28 cellular contexts compared by ENCODE assay signal in genomic region chr9:101706929-101707328, GRCh38. TPM values are rescaled to one million over a fixed set of nuclear protein-coding genes. Genes with fewer than 3 reads are reported as not detected.
"Had no signal": no experiment of that assay in that cellular context is flagged by ENCODE, and none has a peak within 500 bp of the region (broad histone marks: within the 10 kb centered on the region; RNA-seq: fewer than 3 reads in every experiment).

No MANE protein-coding gene starts in this region.

- H3K27ac ChIP-seq: brain microvascular endothelial cell, cardiac muscle cell, PC-9, VCaP had no signal

- ATAC-seq: activated T-helper 17 cell treated with anti-CD3 and anti-CD28 coated beads, Interleukin-2, amount 50 U/mL, for 72 hours; K562 had no signal

- H3K36me3 ChIP-seq: brain microvascular endothelial cell, cardiac muscle cell had no signal

- H3K27me3 ChIP-seq: brain microvascular endothelial cell had no signal

- H3K4me2 ChIP-seq: PC-9 had no signal

- H2AFZ ChIP-seq: PC-9 had no signal

- DNase-seq: activated CD4-positive, alpha-beta memory T cell treated with anti-CD3 and anti-CD28 coated beads, Interleukin-2, amount 10 ng/mL, durations not matched to agents 7 days and 5 days; activated CD4-positive, alpha-beta T cell treated with anti-CD3 and anti-CD28 coated beads, Interleukin-2, amount 50 U/mL, for 1 hour; activated CD4-positive, CD25-positive, alpha-beta regulatory T cell; activated gamma-delta T cell; activated naive CD4-positive, alpha-beta T cell treated with anti-CD3 and anti-CD28 coated beads, Interleukin-2, amount 10 ng/mL, durations not matched to agents 7 days and 5 days; activated naive CD8-positive, alpha-beta T cell treated with anti-CD3 and anti-CD28 coated beads for 36 hours; activated T-cell treated with anti-CD3 and anti-CD28 coated beads for 4 hours; activated T-cell treated with anti-CD3 and anti-CD28 coated beads, Interleukin-2, amount 50 U/mL, for 48 hours; brain microvascular endothelial cell; Kasumi-1; NCI-H1092; NCI-H1436; NCI-H187 treated with DMSO at 0.1 percent for 48 hours; NCI-H2081 treated with DMSO at 0.1 percent for 48 hours; NCI-H2171 treated with DMSO at 0.1 percent for 48 hours; NCI-H226; NCI-H526; PC-9; T-helper 1 cell had no signal

- H3K4me3 ChIP-seq: cardiac muscle cell, K562, PC-9 had no signal

RNA-seq across cellular contexts. Expression of gene GRIN3A, which starts 31.5 kb away (rescaled TPM):
- total RNA-seq: activated CD4-positive, alpha-beta memory T cell treated with anti-CD3 and anti-CD28 coated beads, Interleukin-2, amount 10 ng/mL, durations not matched to agents 7 days and 5 days; activated CD8-positive, alpha-beta memory T cell treated with anti-CD3 and anti-CD28 coated beads for 36 hours; activated naive CD8-positive, alpha-beta T cell treated with anti-CD3 and anti-CD28 coated beads for 36 hours; activated T-helper 17 cell treated with anti-CD3 and anti-CD28 coated beads, Interleukin-2, amount 50 U/mL, for 72 hours; cardiac muscle cell; K562; M059J; NCI-H460; PC-9; SK-MEL-5; T-helper 2 cell treated with Interferon-gamma antibody and Interleukin-4, amounts not matched to agents 100 ng/mL and 5 ng/mL, for 36 hours had no signal
- polyA plus RNA-seq: cardiac muscle cell had no signal
